ENCODE assay signal across 8 cellular contexts in the genomic region with DNA sequence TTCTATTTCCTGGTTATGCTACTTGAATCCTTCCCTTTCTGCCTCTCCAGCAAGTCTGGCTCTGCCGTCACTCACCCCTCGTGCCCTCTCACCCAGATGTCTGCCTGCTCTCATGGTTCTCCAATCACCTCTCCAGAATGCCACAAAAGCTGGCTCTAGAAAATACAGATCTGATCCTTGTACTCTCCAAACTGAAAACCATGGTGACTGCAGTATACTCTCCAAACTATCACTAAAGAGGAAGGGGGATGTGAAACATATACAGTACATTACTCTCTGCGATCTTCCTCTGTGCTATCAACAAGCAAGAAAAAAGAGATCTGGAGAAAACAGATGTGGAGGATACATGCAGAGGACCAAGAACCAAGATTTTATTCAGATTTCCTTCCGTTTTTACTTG.
DNase-seq lines count a peak whose midpoint lies in the region; ATAC-seq and TF ChIP-seq lines count a peak whose summit lies in the region.

No MANE protein-coding gene starts in this region.

- H3K27me3 ChIP-seq in mesendoderm (ENCODE audit: insufficient read depth, low read length, poor library complexity), result no peaks in the 10 kb centered on the region
- H3K27me3 ChIP-seq in endodermal cell (ENCODE audit: control insufficient read depth, insufficient read depth, low read length, poor library complexity, severe bottlenecking), result no peaks in the 10 kb centered on the region

- peak overlapping the region; percentile 89 for H3K27ac Mint-ChIP-seq in activated T-helper 2 cell treated with anti-CD3 and anti-CD28 coated beads, Interferon-gamma antibody, Interleukin-2, Interleukin-4, amounts not matched to agents 10 μg/mL and 5 μg/mL and 100 μg/mL, durations not matched to agents 14 hours and 24 hours and 36 hours
- no peak overlapping the region for H3K27ac Mint-ChIP-seq in endodermal cell

- H3K9ac ChIP-seq in mesendoderm (ENCODE audit: low read length) (no peak overlapping the region), endodermal cell (ENCODE audit: extremely low read depth, low read length, poor library complexity, severe bottlenecking) (no peak overlapping the region)

- H3K56ac ChIP-seq in mesendoderm (ENCODE audit: low read length), result no peak overlapping the region

- H4K5ac ChIP-seq in mesendoderm (ENCODE audit: low read length), result no peak overlapping the region

- H3K4me1 Mint-ChIP-seq in activated T-helper 2 cell treated with anti-CD3 and anti-CD28 coated beads, Interferon-gamma antibody, Interleukin-2, Interleukin-4, amounts not matched to agents 10 μg/mL and 5 μg/mL and 100 μg/mL, durations not matched to agents 14 hours and 24 hours and 36 hours (ENCODE audit: low read depth), result peaks cover 74% of the 10 kb centered on the region
- peaks cover 18% of the 10 kb centered on the region for H3K4me1 Mint-ChIP-seq in endodermal cell

- H3K4ac ChIP-seq in mesendoderm (ENCODE audit: low read depth, low read length), result no peak overlapping the region

- intact Hi-C loops in activated T-helper 2 cell treated with anti-CD3 and anti-CD28 coated beads, Interferon-gamma antibody, Interleukin-2, Interleukin-4, amounts not matched to agents 10 μg/mL and 5 μg/mL and 100 μg/mL, durations not matched to agents 14 hours and 24 hours and 36 hours (cut with micrococcal nuclease), result loop anchor here (1.0 to 5.0 kb wide), 5 partner anchors 11 to 188 kb away; a partner anchor contains a TSS

- no peak for DNase-seq in activated T-helper 2 cell treated with anti-CD3 and anti-CD28 coated beads, Interferon-gamma antibody, Interleukin-2, Interleukin-4, amounts not matched to agents 10 μg/mL and 5 μg/mL and 100 μg/mL, durations not matched to agents 14 hours and 24 hours and 36 hours (ENCODE audit: low spot score)
- peak; percentile 41 for DNase-seq in pons (ENCODE audit: low spot score)
- no peak for DNase-seq in mesendoderm
- no peak for DNase-seq in NCI-H524 (lab: John Stamatoyannopoulos, UW)
- DNase-seq in endodermal cell, result no peak
- no peak for DNase-seq in activated CD4-positive, alpha-beta T cell treated with anti-CD3 and anti-CD28 coated beads for 4 hours

- peaks cover 2% of the 10 kb centered on the region for H3K9me3 Mint-ChIP-seq in activated T-helper 2 cell treated with anti-CD3 and anti-CD28 coated beads, Interferon-gamma antibody, Interleukin-2, Interleukin-4, amounts not matched to agents 10 μg/mL and 5 μg/mL and 100 μg/mL, durations not matched to agents 14 hours and 24 hours and 36 hours
- no peaks in the 10 kb centered on the region for H3K9me3 Mint-ChIP-seq in endodermal cell

- no peak overlapping the region for H3K23ac ChIP-seq in mesendoderm (ENCODE audit: low read length)

- H3K36me3 ChIP-seq in mesendoderm (ENCODE audit: control insufficient read depth, insufficient read depth, low read length), result no peaks in the 10 kb centered on the region
- no peaks in the 10 kb centered on the region for H3K36me3 ChIP-seq in endodermal cell (ENCODE audit: control insufficient read depth, insufficient read depth, low read length)

- H3K36me3 Mint-ChIP-seq in activated T-helper 2 cell treated with anti-CD3 and anti-CD28 coated beads, Interferon-gamma antibody, Interleukin-2, Interleukin-4, amounts not matched to agents 10 μg/mL and 5 μg/mL and 100 μg/mL, durations not matched to agents 14 hours and 24 hours and 36 hours (ENCODE audit: low read depth), result peaks cover 65% of the 10 kb centered on the region
- H3K36me3 Mint-ChIP-seq in endodermal cell (ENCODE audit: low read depth), result no peaks in the 10 kb centered on the region

- TF ChIP-seq CTCF in endodermal cell (conservative IDR thresholded peaks at IDR 0.05), result no peak

- no peaks in the 10 kb centered on the region for H3K79me2 ChIP-seq in mesendoderm (ENCODE audit: control insufficient read depth, insufficient read depth, low read length)

- H2BK5ac ChIP-seq in mesendoderm (ENCODE audit: low read length), result no peak overlapping the region

- no peaks in the 10 kb centered on the region for H3K79me1 ChIP-seq in mesendoderm (ENCODE audit: low read length)

- no peaks in the 10 kb centered on the region for H3K9me3 ChIP-seq in endodermal cell (ENCODE audit: control insufficient read depth, low read length)

- H3K18ac ChIP-seq in mesendoderm (ENCODE audit: low read length), result no peak overlapping the region

- ATAC-seq in GM19043 (IDR thresholded peaks at IDR 0.05; ENCODE audit: low read depth, unreplicated experiment), result peak; percentile 79
- ATAC-seq in HG03025 (IDR thresholded peaks at IDR 0.05; ENCODE audit: low FRiP score, unreplicated experiment), result peak; percentile 76

- no peak overlapping the region for H4K8ac ChIP-seq in mesendoderm (ENCODE audit: low read depth, low read length)

- no peak overlapping the region for H2BK15ac ChIP-seq in mesendoderm (replicated peaks; ENCODE audit: low read depth)

- H2AK5ac ChIP-seq in mesendoderm (ENCODE audit: low read length), result no peak overlapping the region

- H3K27me3 Mint-ChIP-seq in activated T-helper 2 cell treated with anti-CD3 and anti-CD28 coated beads, Interferon-gamma antibody, Interleukin-2, Interleukin-4, amounts not matched to agents 10 μg/mL and 5 μg/mL and 100 μg/mL, durations not matched to agents 14 hours and 24 hours and 36 hours (ENCODE audit: low read depth), result no peaks in the 10 kb centered on the region
- H3K27me3 Mint-ChIP-seq in endodermal cell (ENCODE audit: insufficient read depth), result no peaks in the 10 kb centered on the region

- H3K4me1 ChIP-seq in mesendoderm (ENCODE audit: control insufficient read depth, low read depth, low read length), result peaks cover 2% of the 10 kb centered on the region
- H3K4me1 ChIP-seq in endodermal cell (ENCODE audit: control insufficient read depth, insufficient read depth, low read length), result no peaks in the 10 kb centered on the region

- no CpG with 5 or more reads among the region's 4 CpGs for WGBS in mesendoderm (ENCODE audit: extremely low coverage, insufficient coverage, low lambda C conversion rate)
- 84% methylated on average over 3 to 4 of the region's 4 CpGs for WGBS in endodermal cell (ENCODE audit: insufficient coverage in 1 of 2, insufficient read length in 1 of 2), 2 experiments

- H3K4me3 Mint-ChIP-seq in activated T-helper 2 cell treated with anti-CD3 and anti-CD28 coated beads, Interferon-gamma antibody, Interleukin-2, Interleukin-4, amounts not matched to agents 10 μg/mL and 5 μg/mL and 100 μg/mL, durations not matched to agents 14 hours and 24 hours and 36 hours (ENCODE audit: low read depth), result peak overlapping the region; percentile 50
- H3K4me3 Mint-ChIP-seq in endodermal cell, result no peak overlapping the region

- H2BK120ac ChIP-seq in mesendoderm (ENCODE audit: low read depth, low read length), result no peak overlapping the region

- H3K4me3 ChIP-seq in mesendoderm (ENCODE audit: low read length) (no peak overlapping the region), endodermal cell (ENCODE audit: low read length) (no peak overlapping the region)

- H3K27ac ChIP-seq in mesendoderm (ENCODE audit: low read depth, low read length) (no peak overlapping the region), endodermal cell (ENCODE audit: low read depth, low read length) (no peak overlapping the region)

- H3K4me2 ChIP-seq in mesendoderm (ENCODE audit: low read length), result no peak overlapping the region
